Comparison of ENCODE assay signal across 9 cellular contexts in genomic region chr20:24773751-24774201, GRCh38.
DNase-seq lines count a peak whose midpoint lies in the region; ATAC-seq, FAIRE-seq and TF ChIP-seq lines count a peak whose summit lies in the region.
"Had no signal": no experiment of that assay in that cellular context is flagged by ENCODE, and none has a peak within 500 bp of the region (broad histone marks: within the 10 kb centered on the region; RNA-seq: fewer than 3 reads in every experiment).

No MANE protein-coding gene starts in this region.

- H3K4me2 ChIP-seq in HCT116 (ENCODE audit: low read length): no peak overlapping the region

- H3K36me3 Mint-ChIP-seq in T-helper 17 cell (ENCODE audit: low read depth): no peaks in the 10 kb centered on the region

- no peak overlapping the region for H3K9ac ChIP-seq in HCT116 (ENCODE audit: low read length)

- H3K4me1 Mint-ChIP-seq in T-helper 17 cell: no peaks in the 10 kb centered on the region
- H3K4me1 Mint-ChIP-seq: central memory CD8-positive, alpha-beta T cell had no signal

- CTCF ChIA-PET in HCT116 (lab: Charles Lee) (no interaction called here), RWPE1 (lab: Yijun Ruan, JAX) (interaction anchor here (0.6 kb wide), 1 partner anchor 144 kb away, joined by 4 read pairs; no protein-coding TSS in a partner anchor)

- H3K36me3 ChIP-seq in HCT116 (ENCODE audit: control insufficient read depth in 1 of 2, insufficient read depth in 2 of 2, low read length in 2 of 2) (no peaks in the 10 kb centered on the region), left lung (no peaks in the 10 kb centered on the region), uterus (no peaks in the 10 kb centered on the region)

- H3K27ac ChIP-seq in HCT116 (ENCODE audit: low read depth, low read length) (no peak overlapping the region), RWPE1 (no peak overlapping the region), left lung (no peak overlapping the region), uterus (no peak overlapping the region)

- peaks cover 34% of the 10 kb centered on the region for H3K27me3 Mint-ChIP-seq in T-helper 17 cell

- no peaks in the 10 kb centered on the region for H3K79me2 ChIP-seq in HCT116 (ENCODE audit: insufficient read depth, low read length)

- peaks cover 53% of the 10 kb centered on the region for H3K27me3 ChIP-seq in HCT116 (ENCODE audit: insufficient read depth, low read length)
- H3K27me3 ChIP-seq in left lung: peaks cover 0 to 57% of the 10 kb centered on the region in 2 donors
- no peaks in the 10 kb centered on the region for H3K27me3 ChIP-seq in uterus

- intact Hi-C loops in HCT116 (cut with micrococcal nuclease) (no loop called here), left lung (cut with DNase I) (no loop called here), Right ventricle myocardium inferior (cut with DNase I) (no loop called here), uterus (cut with DNase I; ENCODE audit: low total_unique reads) (no loop called here)

- in situ Hi-C loops in KBM-7 (cut with MboI; ENCODE audit: low pct_unique_long_range_greater_than_20kb, low sequenced_read_pairs): no loop called here

- H4K20me1 ChIP-seq in HCT116 (ENCODE audit: insufficient read depth): no peaks in the 10 kb centered on the region

- H3K27ac Mint-ChIP-seq in T-helper 17 cell: no peak overlapping the region

- no peaks in the 10 kb centered on the region for H3K9me2 ChIP-seq in HCT116 (ENCODE audit: insufficient read depth)

- no peak for TF ChIP-seq POLR2A in HCT116 (IDR thresholded peaks at IDR 0.05; ENCODE audit: borderline replicate concordance, extremely low read depth, insufficient read depth, insufficient read length)
- TF ChIP-seq POLR2A in uterus (IDR thresholded peaks at IDR 0.05): no peak

- H3K4me1 ChIP-seq in HCT116 (ENCODE audit: control insufficient read depth in 1 of 2, insufficient read depth in 2 of 2, low read length in 2 of 2) (0 out of 4 replicates have a peak, but pooled peaks cover 0 to 7% of the 10 kb centered on the region in 2 experiments), left lung (no peaks in the 10 kb centered on the region), uterus (no peaks in the 10 kb centered on the region)

- ATAC-seq in HCT116 (no peak), left lung (peak; percentile 71), Right ventricle myocardium inferior (no peak), T-helper 17 cell (no peak)

- no peak for DNase-seq in GM18507 (ENCODE audit: extremely low spot score, insufficient read length, low read depth)
- no peak for DNase-seq in HCT116 (ENCODE audit: low read depth, low spot score)
- peak; percentile 87 for DNase-seq in RWPE1 (ENCODE audit: low spot score)
- DNase-seq in left lung: peak in 1 of 2 donors; percentile 16
- no peak for DNase-seq in Right ventricle myocardium inferior (ENCODE audit: missing footprints)
- DNase-seq in KBM-7: no peak
- DNase-seq in uterus: no peak
- DNase-seq in T-helper 17 cell: no peak

- no peak overlapping the region for H3K4me3 ChIP-seq in HCT116 (replicated peaks in 1 of 2; ENCODE audit: low read depth in 1 of 2, low read length in 2 of 2)
- no peak overlapping the region for H3K4me3 ChIP-seq in left lung
- H3K4me3 ChIP-seq in uterus: no peak overlapping the region

- no peak for TF ChIP-seq RAD21 in HCT116 (IDR thresholded peaks at IDR 0.05; ENCODE audit: low read depth)

- no TSS peak for BruUV-seq in HCT116 (replicated peaks; lab: Mats Ljungman, UMichigan)

- POLR2A ChIA-PET in HCT116 (lab: Charles Lee) (no interaction called here), RWPE1 (lab: Yijun Ruan, JAX; ENCODE audit: low non-redundant PET) (no interaction called here)

- no peak for TF ChIP-seq CTCF in HCT116 (IDR thresholded peaks at IDR 0.05 in 2 of 3, conservative IDR thresholded peaks at IDR 0.05 in 1 of 3; ENCODE audit: borderline replicate concordance in 1 of 3, insufficient read depth in 1 of 3, low read depth in 2 of 3, low read length in 2 of 3)
- no peak for TF ChIP-seq CTCF in RWPE1 (conservative IDR thresholded peaks at IDR 0.05; ENCODE audit: low read depth)
- TF ChIP-seq CTCF in left lung (IDR thresholded peaks at IDR 0.05): no peak
- no peak for TF ChIP-seq CTCF in uterus (IDR thresholded peaks at IDR 0.05)

- RAD21 ChIA-PET in HCT116 (lab: Charles Lee; ENCODE audit: low non-redundant PET in 1 of 2, low total read pairs in 2 of 2, uncharacterized antibody in 2 of 2, unreplicated experiment in 2 of 2): no interaction called here

- no peak overlapping the region for H2AFZ ChIP-seq in HCT116 (ENCODE audit: low read depth, low read length, poor library complexity, severe bottlenecking)

- no peak overlapping the region for H3K4me3 Mint-ChIP-seq in T-helper 17 cell
- H3K4me3 Mint-ChIP-seq: central memory CD8-positive, alpha-beta T cell had no signal

- peak; percentile 18 for FAIRE-seq in GM18507 (lab: Jason Lieb, UNC)

- H3K9me3 ChIP-seq in HCT116 (ENCODE audit: control insufficient read depth in 1 of 2, insufficient read depth in 1 of 2, low read depth in 1 of 2, low read length in 2 of 2) (0 out of 4 replicates have a peak, but pooled peaks cover 0 to 5% of the 10 kb centered on the region in 2 experiments), left lung (peaks cover 0 to 14% of the 10 kb centered on the region in 2 donors), uterus (no peaks in the 10 kb centered on the region), T-helper 17 cell (ENCODE audit: control insufficient read depth, low read length, poor library complexity, severe bottlenecking) (no peaks in the 10 kb centered on the region)

TF ChIP-seq in HCT116, 20 proteins besides CTCF, POLR2A, EP300 and RAD21:
- TF ChIP-seq, protein P1, sequence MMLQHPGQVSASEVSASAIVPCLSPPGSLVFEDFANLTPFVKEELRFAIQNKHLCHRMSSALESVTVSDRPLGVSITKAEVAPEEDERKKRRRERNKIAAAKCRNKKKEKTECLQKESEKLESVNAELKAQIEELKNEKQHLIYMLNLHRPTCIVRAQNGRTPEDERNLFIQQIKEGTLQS (IDR thresholded peaks at IDR 0.05): no peak
- no peak for TF ChIP-seq JUND (IDR thresholded peaks at IDR 0.05)
- no peak for TF ChIP-seq ZBTB33 (IDR thresholded peaks at IDR 0.05; ENCODE audit: extremely low read depth, insufficient replicate concordance, low read length)
- TF ChIP-seq EZH2phosphoT487 (IDR thresholded peaks at IDR 0.05; ENCODE audit: borderline replicate concordance): no peak
- no peak for TF ChIP-seq TCF7L2 (IDR thresholded peaks at IDR 0.05; ENCODE audit: borderline replicate concordance, extremely low read depth, insufficient read depth, insufficient read length)
- 0 out of 2 replicates have a peak, but pooled peaks have one; percentile 14 for TF ChIP-seq FOSL1 (IDR thresholded peaks at IDR 0.05; ENCODE audit: low read depth)
- TF ChIP-seq YY1 (IDR thresholded peaks at IDR 0.05; ENCODE audit: extremely low read depth, insufficient replicate concordance, low read depth, low read length): no peak
TF ChIP-seq in HCT116: peak in this region for 1.
